Comparison of ENCODE assay signal across 8 cellular contexts in the genomic region with DNA sequence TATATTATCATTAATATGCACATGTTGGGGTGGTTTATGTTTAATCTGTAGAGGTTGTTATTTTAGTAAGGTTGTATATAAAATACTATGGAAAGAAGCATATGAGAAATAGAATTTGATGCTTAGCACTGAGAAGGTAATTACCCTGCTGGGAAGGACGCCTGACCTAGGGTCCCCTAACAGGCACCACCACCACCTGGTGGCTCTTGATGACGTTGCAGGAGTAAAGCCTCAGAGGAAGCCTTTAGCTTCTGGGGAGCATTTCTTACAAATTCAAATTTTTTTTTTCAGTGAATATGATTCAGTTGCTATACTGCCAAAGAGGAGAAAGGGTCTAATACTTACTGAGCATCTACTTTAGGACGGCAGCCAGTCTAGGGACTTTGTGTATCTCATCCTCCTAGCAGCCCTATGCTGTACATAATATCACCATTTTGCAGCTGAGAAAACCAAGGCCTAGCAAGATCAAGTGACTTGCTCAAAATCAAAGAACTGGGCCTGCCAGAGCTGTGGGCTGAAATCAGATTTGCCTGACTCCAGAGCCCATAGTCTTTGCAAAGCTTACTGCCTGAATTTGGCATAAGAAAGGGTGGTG.
A peak's percentile ranks its signal among the peaks of the same experiment; 100 is the strongest.
DNase-seq lines count a peak whose midpoint lies in the region; ATAC-seq, FAIRE-seq and TF ChIP-seq lines count a peak whose summit lies in the region.

No MANE protein-coding gene starts in this region.

- no peaks in the 10 kb centered on the region for H3K27me3 ChIP-seq in pancreas

- H3K27ac ChIP-seq in pancreas, result no peak overlapping the region

- ATAC-seq in HG03565 (IDR thresholded peaks at IDR 0.05; ENCODE audit: unreplicated experiment), result peak; percentile 73
- peak; percentile 82 to 93 (median 90) for ATAC-seq in pancreas
- no peak for ATAC-seq in HG03571 (IDR thresholded peaks at IDR 0.05; ENCODE audit: unreplicated experiment)

- no peaks in the 10 kb centered on the region for H3K4me1 ChIP-seq in pancreas

- H3K4me3 ChIP-seq in fibroblast of pulmonary artery (replicated peaks; ENCODE audit: low read depth, low read length), result no peak overlapping the region
- H3K4me3 ChIP-seq in pancreas, result no peak overlapping the region

- WGBS in pancreas, 2 donors, result 2 to 6% methylated on average over 3 of the region's 3 CpGs

- no peak for TF ChIP-seq CTCF in GM20000 (IDR thresholded peaks at IDR 0.05; ENCODE audit: extremely low read depth, missing control alignments)
- peak; percentile 86 for TF ChIP-seq CTCF in fibroblast of pulmonary artery (IDR thresholded peaks at IDR 0.05; ENCODE audit: low read length, missing control alignments)
- peak; percentile 54 to 72 (median 70) for TF ChIP-seq CTCF in pancreas (IDR thresholded peaks at IDR 0.05)

- H3K36me3 ChIP-seq in pancreas, result no peaks in the 10 kb centered on the region

- FAIRE-seq in pancreas (lab: Jason Lieb, UNC), result peak; percentile 29

- intact Hi-C loops in pancreas (cut with DNase I), result loop anchor here in 2 of 3 donors (5.0 to 10.0 kb wide), 2 partner anchors 277 to 285 kb away; no protein-coding TSS in a partner anchor

- H3K9me3 ChIP-seq in pancreas, result no peaks in the 10 kb centered on the region

- peak; percentile 90 for DNase-seq in DMS53 (lab: John Stamatoyannopoulos, UW)
- DNase-seq in GM20000 (ENCODE audit: low spot score), result peak; percentile 29
- DNase-seq in NCI-H774 (lab: John Stamatoyannopoulos, UW), result peak; percentile 65
- DNase-seq in activated CD8-positive, alpha-beta memory T cell treated with anti-CD3 and anti-CD28 coated beads, Interleukin-2, amount 50 U/mL, for 4 hours, result peak; percentile 45
- DNase-seq in fibroblast of pulmonary artery (ENCODE audit: low read depth), result peak; percentile 67
- DNase-seq in pancreas, result peak; percentile 27 to 68 (median 52)

Comparison
In these comparisons a context has a peak if more than half of its experiments do, and no peak if none do; other contexts are left out.
1. DNase-seq: peak in every context shown above with its lines; median percentile 90 in DMS53; 67 in fibroblast of pulmonary artery; 65 in NCI-H774; 52 in pancreas; 45 in activated CD8-positive, alpha-beta memory T cell treated with anti-CD3 and anti-CD28 coated beads, Interleukin-2, amount 50 U/mL, for 4 hours; 29 in GM20000.